ENCODE assay signal across 16 cellular contexts in the genomic region with DNA sequence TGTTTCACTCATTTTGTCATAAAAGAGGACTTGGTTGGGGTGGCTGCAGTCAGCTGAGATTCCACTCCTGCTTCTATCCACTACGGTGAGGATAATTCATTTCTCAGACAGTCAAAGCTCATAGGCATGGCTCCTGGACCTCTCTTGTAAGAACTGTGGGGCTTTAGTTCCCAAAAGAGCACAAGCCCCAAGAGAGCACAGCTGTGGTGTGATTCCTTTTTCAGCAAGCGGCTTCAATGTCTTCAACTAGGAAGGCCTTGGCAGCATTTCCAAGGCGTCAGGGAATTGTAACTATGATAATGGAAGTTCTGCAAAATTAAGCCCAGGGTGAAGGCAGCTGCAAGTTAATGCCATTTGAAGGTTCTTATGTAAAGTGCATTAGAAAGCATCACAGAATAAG.
"Had no signal": no experiment of that assay in that cellular context is flagged by ENCODE, and none has a peak within 500 bp of the region (broad histone marks: within the 10 kb centered on the region; RNA-seq: fewer than 3 reads in every experiment).

No MANE protein-coding gene starts in this region.

- DNase-seq: activated CD4-positive, alpha-beta T cell treated with anti-CD3 and anti-CD28 coated beads for 4 hours; activated CD4-positive, alpha-beta T cell treated with anti-CD3 and anti-CD28 coated beads, Interleukin-2, amount 50 U/mL, for 48 hours; activated CD4-positive, CD25-positive, alpha-beta regulatory T cell; activated naive CD4-positive, alpha-beta T cell treated with Interleukin-2 at 50 U/mL for 16 hours; activated naive CD8-positive, alpha-beta T cell treated with anti-CD3 and anti-CD28 coated beads for 36 hours; activated T-cell treated with anti-CD3 and anti-CD28 coated beads, Interleukin-2, amount 50 U/mL, for 48 hours; amniotic stem cell; cortex of kidney; endodermal cell; esophagus squamous epithelium; naive B cell; right cardiac atrium; stimulated activated CD4-positive, alpha-beta T cell treated with anti-CD3 and anti-CD28 coated beads, Interleukin-4, amount 100 ng/mL, for 4 hours; stimulated activated naive CD8-positive, alpha-beta T cell treated with anti-CD3 and anti-CD28 coated beads, Interleukin-15, Interleukin-2, amounts not matched to agents 100 U/mL and 50 U/mL, for 24 hours; T-helper 17 cell had no signal

- ATAC-seq: gastroesophageal sphincter; stimulated activated naive CD8-positive, alpha-beta T cell treated with anti-CD3 and anti-CD28 coated beads, Interleukin-15, Interleukin-2, amounts not matched to agents 100 U/mL and 50 U/mL, for 24 hours; T-helper 17 cell had no signal
